Comparison of ENCODE assay signal across 1 cellular context in genomic region chr1:17591814-17592430, GRCh38.
TF ChIP-seq lines count a peak whose summit lies in the region.

No MANE protein-coding gene starts in this region.

TF ChIP-seq in HepG2, 621 proteins besides CTCF, POLR2A, EP300 and RAD21 (continued from another document and continues in another):
- TF ChIP-seq DMTF1 (CRISPR knock-in tag; IDR thresholded peaks at IDR 0.05) (no peak), ZNF484 (CRISPR knock-in tag; IDR thresholded peaks at IDR 0.05; ENCODE audit: borderline replicate concordance, low read depth) (no peak; the same call in 1 of the 2 replicates), SMAD9 (CRISPR knock-in tag; IDR thresholded peaks at IDR 0.05) (no peak; the same call in 1 of the 2 replicates), NFYB (CRISPR knock-in tag; IDR thresholded peaks at IDR 0.05) (no peak), FOXP4 (CRISPR knock-in tag; IDR thresholded peaks at IDR 0.05) (peak; percentile 98), PPARG (CRISPR knock-in tag; conservative IDR thresholded peaks at IDR 0.05) (peak; percentile 91), CBX5 (CRISPR knock-in tag; IDR thresholded peaks at IDR 0.05; ENCODE audit: borderline replicate concordance) (peak; percentile 90; the same call in 1 of the 2 replicates), ZNF12 (CRISPR knock-in tag; IDR thresholded peaks at IDR 0.05) (peak; percentile 61; the same call in 1 of the 2 replicates), ZSCAN9 (CRISPR knock-in tag; IDR thresholded peaks at IDR 0.05; ENCODE audit: borderline replicate concordance) (peak; percentile 96), ZNF207 (IDR thresholded peaks at IDR 0.05; ENCODE audit: borderline replicate concordance) (no peak), ARHGAP35 (CRISPR knock-in tag; IDR thresholded peaks at IDR 0.05; ENCODE audit: borderline replicate concordance) (peak; percentile 87; the same call in 1 of the 2 replicates), ZSCAN29 (CRISPR knock-in tag; conservative IDR thresholded peaks at IDR 0.05) (peak; percentile 93), PBX2 (CRISPR knock-in tag; IDR thresholded peaks at IDR 0.05) (no peak), FOXA1 (IDR thresholded peaks at IDR 0.05) (0 out of 2 replicates have a peak, but pooled peaks have one; percentile 19), FOXA1 (CRISPR knock-in tag; IDR thresholded peaks at IDR 0.05) (peak; percentile 85), ZMAT5 (CRISPR knock-in tag; IDR thresholded peaks at IDR 0.05; ENCODE audit: borderline replicate concordance, low read depth) (no peak), ZBTB37 (CRISPR knock-in tag; IDR thresholded peaks at IDR 0.05) (peak; percentile 98), TERF1 (CRISPR knock-in tag; IDR thresholded peaks at IDR 0.05) (peak; percentile 77), HOXA3 (CRISPR knock-in tag; IDR thresholded peaks at IDR 0.05) (peak; percentile 91), KLF15 (CRISPR knock-in tag; IDR thresholded peaks at IDR 0.05; ENCODE audit: borderline replicate concordance) (peak; percentile 81; the same call in 1 of the 2 replicates), ZC3H4 (CRISPR knock-in tag; IDR thresholded peaks at IDR 0.05; ENCODE audit: borderline replicate concordance) (0 out of 2 replicates have a peak, but pooled peaks have one; percentile 28), GFI1 (CRISPR knock-in tag; IDR thresholded peaks at IDR 0.05; ENCODE audit: borderline replicate concordance) (peak; percentile 93), ZNF329 (CRISPR knock-in tag; IDR thresholded peaks at IDR 0.05; ENCODE audit: low read depth) (peak; percentile 83; the same call in 1 of the 2 replicates), ZNF3 (CRISPR knock-in tag; IDR thresholded peaks at IDR 0.05) (no peak), ZBTB1 (CRISPR knock-in tag; IDR thresholded peaks at IDR 0.05; ENCODE audit: borderline replicate concordance) (no peak), ZBTB33 (CRISPR knock-in tag; IDR thresholded peaks at IDR 0.05) (peak; percentile 48; the same call in 1 of the 2 replicates), RAD51 (IDR thresholded peaks at IDR 0.05; ENCODE audit: borderline replicate concordance) (no peak), CHCHD3 (CRISPR knock-in tag; IDR thresholded peaks at IDR 0.05) (no peak), RERE (CRISPR knock-in tag; IDR thresholded peaks at IDR 0.05; ENCODE audit: low read depth) (peak; percentile 56; the same call in 1 of the 2 replicates), HMGA1 (CRISPR knock-in tag; conservative IDR thresholded peaks at IDR 0.05) (no peak), ZNF850 (CRISPR knock-in tag; conservative IDR thresholded peaks at IDR 0.05) (no peak), SNAPC5 (CRISPR knock-in tag; IDR thresholded peaks at IDR 0.05; ENCODE audit: borderline replicate concordance) (0 out of 2 replicates have a peak, but pooled peaks have one; percentile 65), SETDB1 (CRISPR knock-in tag; IDR thresholded peaks at IDR 0.05; ENCODE audit: borderline replicate concordance) (no peak; the same call in 1 of the 2 replicates), HNF4G (IDR thresholded peaks at IDR 0.05; ENCODE audit: borderline replicate concordance, low read depth, low read length) (peak; percentile 96), HNF4G (CRISPR knock-in tag; IDR thresholded peaks at IDR 0.05; ENCODE audit: borderline replicate concordance, low read depth) (peak; percentile 97), TFAP4 (IDR thresholded peaks at IDR 0.05; ENCODE audit: borderline replicate concordance, low read depth) (peak; percentile 74; the same call in 1 of the 2 replicates), MXD1 (CRISPR knock-in tag; IDR thresholded peaks at IDR 0.05) (peak; percentile 89), SPEN (CRISPR knock-in tag; IDR thresholded peaks at IDR 0.05; ENCODE audit: low read depth) (peak; percentile 92), IRF1 (CRISPR knock-in tag; IDR thresholded peaks at IDR 0.05; ENCODE audit: low read depth) (peak; percentile 86; the same call in 1 of the 2 replicates), ZNF326 (CRISPR knock-in tag; IDR thresholded peaks at IDR 0.05; ENCODE audit: borderline replicate concordance) (no peak), AKAP8 (CRISPR knock-in tag; IDR thresholded peaks at IDR 0.05) (peak; percentile 76; the same call in 1 of the 2 replicates), ZMYM4 (CRISPR knock-in tag; IDR thresholded peaks at IDR 0.05) (peak; percentile 85)
